1 cellular context compared by ENCODE assay signal in the genomic region with DNA sequence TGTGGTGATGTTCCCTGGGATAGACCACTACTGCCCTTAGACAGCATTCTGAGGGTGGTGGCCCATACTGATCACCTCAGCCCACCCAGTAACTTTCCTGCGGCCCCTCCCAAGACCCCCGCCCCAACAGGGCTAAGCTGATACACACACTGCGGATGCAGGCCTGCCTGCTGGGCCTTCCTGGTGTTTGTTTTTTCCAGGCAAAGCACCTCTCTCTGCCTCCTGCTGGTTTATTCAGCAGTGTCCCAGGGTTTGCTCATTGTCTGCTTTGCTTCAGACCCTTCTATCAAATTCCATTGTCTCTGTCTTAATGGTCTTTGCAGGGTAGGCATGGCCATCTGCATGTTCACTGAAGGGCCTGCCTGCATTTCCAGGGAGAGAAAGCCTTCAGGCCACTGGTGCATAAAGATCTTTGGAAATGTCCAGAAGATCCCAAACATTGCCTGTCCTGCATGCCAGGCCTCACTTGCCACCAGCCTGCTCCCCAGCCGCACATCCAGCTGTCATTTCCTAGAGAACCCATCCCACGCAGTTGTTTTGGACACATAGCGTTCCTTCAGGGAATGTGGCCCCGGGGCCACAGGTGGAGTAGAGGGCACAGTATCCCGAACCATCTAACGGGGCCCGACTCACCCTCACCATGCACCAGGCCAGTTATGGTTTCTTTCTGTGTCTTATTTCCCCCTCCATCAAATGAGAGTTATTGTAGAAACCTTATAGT.
TF ChIP-seq lines count a peak whose summit lies in the region.

No MANE protein-coding gene starts in this region.

TF ChIP-seq in WTC11, 78 proteins besides CTCF, POLR2A, EP300 and RAD21 (continued from another document):
- TF ChIP-seq, protein P1, sequence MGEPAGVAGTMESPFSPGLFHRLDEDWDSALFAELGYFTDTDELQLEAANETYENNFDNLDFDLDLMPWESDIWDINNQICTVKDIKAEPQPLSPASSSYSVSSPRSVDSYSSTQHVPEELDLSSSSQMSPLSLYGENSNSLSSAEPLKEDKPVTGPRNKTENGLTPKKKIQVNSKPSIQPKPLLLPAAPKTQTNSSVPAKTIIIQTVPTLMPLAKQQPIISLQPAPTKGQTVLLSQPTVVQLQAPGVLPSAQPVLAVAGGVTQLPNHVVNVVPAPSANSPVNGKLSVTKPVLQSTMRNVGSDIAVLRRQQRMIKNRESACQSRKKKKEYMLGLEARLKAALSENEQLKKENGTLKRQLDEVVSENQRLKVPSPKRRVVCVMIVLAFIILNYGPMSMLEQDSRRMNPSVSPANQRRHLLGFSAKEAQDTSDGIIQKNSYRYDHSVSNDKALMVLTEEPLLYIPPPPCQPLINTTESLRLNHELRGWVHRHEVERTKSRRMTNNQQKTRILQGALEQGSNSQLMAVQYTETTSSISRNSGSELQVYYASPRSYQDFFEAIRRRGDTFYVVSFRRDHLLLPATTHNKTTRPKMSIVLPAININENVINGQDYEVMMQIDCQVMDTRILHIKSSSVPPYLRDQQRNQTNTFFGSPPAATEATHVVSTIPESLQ (CRISPR knock-in tag; IDR thresholded peaks at IDR 0.05): no peak
- TF ChIP-seq SMAD4 (CRISPR knock-in tag; IDR thresholded peaks at IDR 0.05): no peak
- TF ChIP-seq NR1H2 (CRISPR knock-in tag; IDR thresholded peaks at IDR 0.05): no peak
- TF ChIP-seq NR2C2 (CRISPR knock-in tag; IDR thresholded peaks at IDR 0.05): no peak
- no peak for TF ChIP-seq TCF7 (CRISPR knock-in tag; IDR thresholded peaks at IDR 0.05; ENCODE audit: low read depth)
- TF ChIP-seq RORB (CRISPR knock-in tag; IDR thresholded peaks at IDR 0.05): no peak
- TF ChIP-seq TEAD1 (CRISPR knock-in tag; IDR thresholded peaks at IDR 0.05): peak; percentile 52; the same call in 1 of the 2 replicates
- TF ChIP-seq CBFB (CRISPR knock-in tag; IDR thresholded peaks at IDR 0.05; ENCODE audit: low read depth): no peak
- TF ChIP-seq, protein P2, sequence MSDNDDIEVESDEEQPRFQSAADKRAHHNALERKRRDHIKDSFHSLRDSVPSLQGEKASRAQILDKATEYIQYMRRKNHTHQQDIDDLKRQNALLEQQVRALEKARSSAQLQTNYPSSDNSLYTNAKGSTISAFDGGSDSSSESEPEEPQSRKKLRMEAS (CRISPR knock-in tag; IDR thresholded peaks at IDR 0.05): no peak
- no peak for TF ChIP-seq E2F1 (CRISPR knock-in tag; IDR thresholded peaks at IDR 0.05)
- TF ChIP-seq, protein P3, sequence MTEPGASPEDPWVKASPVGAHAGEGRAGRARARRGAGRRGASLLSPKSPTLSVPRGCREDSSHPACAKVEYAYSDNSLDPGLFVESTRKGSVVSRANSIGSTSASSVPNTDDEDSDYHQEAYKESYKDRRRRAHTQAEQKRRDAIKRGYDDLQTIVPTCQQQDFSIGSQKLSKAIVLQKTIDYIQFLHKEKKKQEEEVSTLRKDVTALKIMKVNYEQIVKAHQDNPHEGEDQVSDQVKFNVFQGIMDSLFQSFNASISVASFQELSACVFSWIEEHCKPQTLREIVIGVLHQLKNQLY (CRISPR knock-in tag; IDR thresholded peaks at IDR 0.05): no peak
- TF ChIP-seq, protein P4, sequence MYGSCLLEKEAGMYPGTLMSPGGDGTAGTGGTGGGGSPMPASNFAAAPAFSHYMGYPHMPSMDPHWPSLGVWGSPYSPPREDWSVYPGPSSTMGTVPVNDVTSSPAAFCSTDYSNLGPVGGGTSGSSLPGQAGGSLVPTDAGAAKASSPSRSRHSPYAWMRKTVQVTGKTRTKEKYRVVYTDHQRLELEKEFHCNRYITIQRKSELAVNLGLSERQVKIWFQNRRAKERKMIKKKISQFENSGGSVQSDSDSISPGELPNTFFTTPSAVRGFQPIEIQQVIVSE (CRISPR knock-in tag; IDR thresholded peaks at IDR 0.05; ENCODE audit: borderline replicate concordance): no peak
- TF ChIP-seq, protein P5, sequence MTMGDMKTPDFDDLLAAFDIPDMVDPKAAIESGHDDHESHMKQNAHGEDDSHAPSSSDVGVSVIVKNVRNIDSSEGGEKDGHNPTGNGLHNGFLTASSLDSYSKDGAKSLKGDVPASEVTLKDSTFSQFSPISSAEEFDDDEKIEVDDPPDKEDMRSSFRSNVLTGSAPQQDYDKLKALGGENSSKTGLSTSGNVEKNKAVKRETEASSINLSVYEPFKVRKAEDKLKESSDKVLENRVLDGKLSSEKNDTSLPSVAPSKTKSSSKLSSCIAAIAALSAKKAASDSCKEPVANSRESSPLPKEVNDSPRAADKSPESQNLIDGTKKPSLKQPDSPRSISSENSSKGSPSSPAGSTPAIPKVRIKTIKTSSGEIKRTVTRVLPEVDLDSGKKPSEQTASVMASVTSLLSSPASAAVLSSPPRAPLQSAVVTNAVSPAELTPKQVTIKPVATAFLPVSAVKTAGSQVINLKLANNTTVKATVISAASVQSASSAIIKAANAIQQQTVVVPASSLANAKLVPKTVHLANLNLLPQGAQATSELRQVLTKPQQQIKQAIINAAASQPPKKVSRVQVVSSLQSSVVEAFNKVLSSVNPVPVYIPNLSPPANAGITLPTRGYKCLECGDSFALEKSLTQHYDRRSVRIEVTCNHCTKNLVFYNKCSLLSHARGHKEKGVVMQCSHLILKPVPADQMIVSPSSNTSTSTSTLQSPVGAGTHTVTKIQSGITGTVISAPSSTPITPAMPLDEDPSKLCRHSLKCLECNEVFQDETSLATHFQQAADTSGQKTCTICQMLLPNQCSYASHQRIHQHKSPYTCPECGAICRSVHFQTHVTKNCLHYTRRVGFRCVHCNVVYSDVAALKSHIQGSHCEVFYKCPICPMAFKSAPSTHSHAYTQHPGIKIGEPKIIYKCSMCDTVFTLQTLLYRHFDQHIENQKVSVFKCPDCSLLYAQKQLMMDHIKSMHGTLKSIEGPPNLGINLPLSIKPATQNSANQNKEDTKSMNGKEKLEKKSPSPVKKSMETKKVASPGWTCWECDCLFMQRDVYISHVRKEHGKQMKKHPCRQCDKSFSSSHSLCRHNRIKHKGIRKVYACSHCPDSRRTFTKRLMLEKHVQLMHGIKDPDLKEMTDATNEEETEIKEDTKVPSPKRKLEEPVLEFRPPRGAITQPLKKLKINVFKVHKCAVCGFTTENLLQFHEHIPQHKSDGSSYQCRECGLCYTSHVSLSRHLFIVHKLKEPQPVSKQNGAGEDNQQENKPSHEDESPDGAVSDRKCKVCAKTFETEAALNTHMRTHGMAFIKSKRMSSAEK (CRISPR knock-in tag; IDR thresholded peaks at IDR 0.05; ENCODE audit: borderline replicate concordance): no peak
- no peak for TF ChIP-seq ZNF671 (CRISPR knock-in tag; IDR thresholded peaks at IDR 0.05)
- TF ChIP-seq, protein P6, sequence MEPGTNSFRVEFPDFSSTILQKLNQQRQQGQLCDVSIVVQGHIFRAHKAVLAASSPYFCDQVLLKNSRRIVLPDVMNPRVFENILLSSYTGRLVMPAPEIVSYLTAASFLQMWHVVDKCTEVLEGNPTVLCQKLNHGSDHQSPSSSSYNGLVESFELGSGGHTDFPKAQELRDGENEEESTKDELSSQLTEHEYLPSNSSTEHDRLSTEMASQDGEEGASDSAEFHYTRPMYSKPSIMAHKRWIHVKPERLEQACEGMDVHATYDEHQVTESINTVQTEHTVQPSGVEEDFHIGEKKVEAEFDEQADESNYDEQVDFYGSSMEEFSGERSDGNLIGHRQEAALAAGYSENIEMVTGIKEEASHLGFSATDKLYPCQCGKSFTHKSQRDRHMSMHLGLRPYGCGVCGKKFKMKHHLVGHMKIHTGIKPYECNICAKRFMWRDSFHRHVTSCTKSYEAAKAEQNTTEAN (CRISPR knock-in tag; IDR thresholded peaks at IDR 0.05): 0 out of 2 replicates have a peak, but pooled peaks have one; percentile 42
- no peak for TF ChIP-seq TEAD4 (CRISPR knock-in tag; IDR thresholded peaks at IDR 0.05)
- TF ChIP-seq FOXJ3 (CRISPR knock-in tag; IDR thresholded peaks at IDR 0.05; ENCODE audit: borderline replicate concordance): no peak
- TF ChIP-seq NFATC4 (CRISPR knock-in tag; IDR thresholded peaks at IDR 0.05): no peak
- TF ChIP-seq ZNF219 (CRISPR knock-in tag; IDR thresholded peaks at IDR 0.05; ENCODE audit: borderline replicate concordance): no peak
- TF ChIP-seq, protein P7, sequence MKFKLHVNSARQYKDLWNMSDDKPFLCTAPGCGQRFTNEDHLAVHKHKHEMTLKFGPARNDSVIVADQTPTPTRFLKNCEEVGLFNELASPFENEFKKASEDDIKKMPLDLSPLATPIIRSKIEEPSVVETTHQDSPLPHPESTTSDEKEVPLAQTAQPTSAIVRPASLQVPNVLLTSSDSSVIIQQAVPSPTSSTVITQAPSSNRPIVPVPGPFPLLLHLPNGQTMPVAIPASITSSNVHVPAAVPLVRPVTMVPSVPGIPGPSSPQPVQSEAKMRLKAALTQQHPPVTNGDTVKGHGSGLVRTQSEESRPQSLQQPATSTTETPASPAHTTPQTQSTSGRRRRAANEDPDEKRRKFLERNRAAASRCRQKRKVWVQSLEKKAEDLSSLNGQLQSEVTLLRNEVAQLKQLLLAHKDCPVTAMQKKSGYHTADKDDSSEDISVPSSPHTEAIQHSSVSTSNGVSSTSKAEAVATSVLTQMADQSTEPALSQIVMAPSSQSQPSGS (CRISPR knock-in tag; IDR thresholded peaks at IDR 0.05; ENCODE audit: borderline replicate concordance, low read depth): no peak
- TF ChIP-seq IRF1 (CRISPR knock-in tag; IDR thresholded peaks at IDR 0.05): no peak
- TF ChIP-seq ZNF263 (CRISPR knock-in tag; IDR thresholded peaks at IDR 0.05; ENCODE audit: low read depth): no peak
- TF ChIP-seq ATF1 (CRISPR knock-in tag; IDR thresholded peaks at IDR 0.05): no peak
- no peak for TF ChIP-seq PRRX2 (CRISPR knock-in tag; IDR thresholded peaks at IDR 0.05)
